34 cellular contexts compared by ENCODE assay signal in the genomic region with DNA sequence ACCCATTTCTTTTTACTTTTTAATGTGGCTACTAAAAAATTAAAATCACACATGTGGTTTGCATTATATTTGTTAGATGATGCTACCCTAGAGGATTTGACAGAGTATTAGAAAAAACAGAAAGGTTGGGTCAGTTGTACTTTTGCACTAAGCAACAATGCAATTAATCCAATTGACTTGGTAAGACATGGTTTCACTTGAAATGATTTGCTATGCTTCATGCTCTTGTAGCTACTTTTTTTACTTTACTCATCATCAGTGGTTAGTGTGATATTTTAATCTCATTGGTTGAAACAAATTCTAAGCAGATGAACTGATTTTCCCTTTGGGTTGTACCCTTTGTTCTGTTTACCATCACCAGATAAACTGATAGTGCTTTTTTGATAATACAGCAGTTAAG. TPM values are rescaled to one million over a fixed set of nuclear protein-coding genes. Genes with fewer than 3 reads are reported as not detected.
"Had no signal": no experiment of that assay in that cellular context is flagged by ENCODE, and none has a peak within 500 bp of the region (broad histone marks: within the 10 kb centered on the region; RNA-seq: fewer than 3 reads in every experiment).

No MANE protein-coding gene starts in this region.

- H3K79me2 ChIP-seq: parathyroid adenoma had no signal

- H3K9me3 Mint-ChIP-seq: natural killer cell; stimulated activated naive CD8-positive, alpha-beta T cell treated with anti-CD3 and anti-CD28 coated beads, Interleukin-15, Interleukin-2, amounts not matched to agents 100 ng/mL and 50 ng/mL, for 24 hours had no signal

- H3K36me3 Mint-ChIP-seq: immature natural killer cell, natural killer cell, neural progenitor cell had no signal

- H3K9ac ChIP-seq: neural progenitor cell, parathyroid adenoma had no signal

- H3K4me2 ChIP-seq: neural progenitor cell, smooth muscle cell had no signal

- ATAC-seq: natural killer cell, psoas muscle, right lobe of liver, upper lobe of right lung had no signal

- H3K27ac Mint-ChIP-seq: immature natural killer cell; mesothelial cell of epicardium; natural killer cell; nephron progenitor cell; neural progenitor cell; stimulated activated naive CD8-positive, alpha-beta T cell treated with anti-CD3 and anti-CD28 coated beads, Interleukin-15, Interleukin-2, amounts not matched to agents 100 ng/mL and 50 ng/mL, for 24 hours had no signal

- H3K9me3 ChIP-seq: left ventricle myocardium inferior, neutrophil, psoas muscle, right atrium auricular region, right lobe of liver, suprapubic skin, thoracic aorta, upper lobe of right lung had no signal

- H3K27ac ChIP-seq: left ventricle myocardium inferior, neural progenitor cell, neutrophil, parathyroid adenoma, psoas muscle, right atrium auricular region, right lobe of liver, suprapubic skin, thoracic aorta, tibial artery, upper lobe of right lung had no signal

- H3K4me1 Mint-ChIP-seq: immature natural killer cell, mesothelial cell of epicardium, natural killer cell, nephron progenitor cell, neural progenitor cell had no signal

- H3K4me3 ChIP-seq: left ventricle myocardium inferior, lung, neural progenitor cell, psoas muscle, right atrium auricular region, right lobe of liver, smooth muscle cell, suprapubic skin, thoracic aorta, tibial artery, upper lobe of right lung had no signal

- H3K36me3 ChIP-seq: left ventricle myocardium inferior, neural progenitor cell, neutrophil, right atrium auricular region, right lobe of liver, suprapubic skin, thoracic aorta, tibial artery, upper lobe of right lung had no signal

- DNase-seq: hypothalamus; immature natural killer cell; kidney; left ventricle myocardium inferior; mesendoderm; naive B cell; natural killer cell; nephron progenitor cell; occipital lobe; psoas muscle; right lobe of liver; stimulated activated CD4-positive, alpha-beta T cell treated with anti-CD3 and anti-CD28 coated beads, Interleukin-2, amount 100 ng/mL, for 24 hours; stimulated activated CD4-positive, alpha-beta T cell treated with anti-CD3 and anti-CD28 coated beads, Interleukin-4, amount 100 ng/mL, for 1 hour; stimulated activated naive CD4-positive, alpha-beta T cell; tibial artery; trophoblast cell; upper lobe of right lung had no signal

- H3K27me3 Mint-ChIP-seq: naive B cell; stimulated activated naive CD8-positive, alpha-beta T cell treated with anti-CD3 and anti-CD28 coated beads, Interleukin-15, Interleukin-2, amounts not matched to agents 100 ng/mL and 50 ng/mL, for 24 hours had no signal

- H3K4me1 ChIP-seq: left ventricle myocardium inferior, neural progenitor cell, parathyroid adenoma, psoas muscle, right atrium auricular region, right lobe of liver, suprapubic skin, tibial artery, upper lobe of right lung had no signal

- FAIRE-seq: islet of Langerhans, urothelium cell line had no signal

- H3K27me3 ChIP-seq: neural progenitor cell, neutrophil, right atrium auricular region, right lobe of liver, suprapubic skin, tibial artery, upper lobe of right lung had no signal

- H2AFZ ChIP-seq: neural progenitor cell, parathyroid adenoma had no signal

- H3K4me3 Mint-ChIP-seq: immature natural killer cell; mesothelial cell of epicardium; natural killer cell; nephron progenitor cell; neural progenitor cell; stimulated activated naive CD8-positive, alpha-beta T cell treated with anti-CD3 and anti-CD28 coated beads, Interleukin-15, Interleukin-2, amounts not matched to agents 100 ng/mL and 50 ng/mL, for 24 hours had no signal

RNA-seq across cellular contexts. Expression of gene HMHB1, which starts 39.4 kb away (rescaled TPM):
- total RNA-seq: kidney, left ventricle myocardium inferior, lower leg skin, lung, mesothelial cell of epicardium, mononuclear cell, natural killer cell, occipital lobe, osteocyte, posterior vena cava, psoas muscle, right atrium auricular region, right lobe of liver, skeletal muscle tissue, smooth muscle cell, suprapubic skin, thoracic aorta, upper lobe of right lung had no signal
- polyA plus RNA-seq: immature natural killer cell, lung, psoas muscle, smooth muscle cell had no signal
